Comparison of ENCODE assay signal across 11 cellular contexts in genomic region chr9:20553750-20554149, GRCh38.
DNase-seq lines count a peak whose midpoint lies in the region; ATAC-seq, FAIRE-seq and TF ChIP-seq lines count a peak whose summit lies in the region.
"Had no signal": no experiment of that assay in that cellular context is flagged by ENCODE, and none has a peak within 500 bp of the region (broad histone marks: within the 10 kb centered on the region; RNA-seq: fewer than 3 reads in every experiment).

No MANE protein-coding gene starts in this region.

- H3K36me3 Mint-ChIP-seq in activated naive CD4-positive, alpha-beta T cell treated with anti-CD3 and anti-CD28 coated beads, Interleukin-2, amount 50 U/mL, for 24 hours, result peaks cover 4% of the 10 kb centered on the region

- no peak for FAIRE-seq in keratinocyte (lab: Jason Lieb, UNC)
- FAIRE-seq: HTR-8/SVneo had no signal

- H3K9ac ChIP-seq in keratinocyte (ENCODE audit: control insufficient read depth, extremely low read depth, insufficient read depth, low read length), result no peak overlapping the region

- H3K4me1 ChIP-seq in keratinocyte (ENCODE audit: control insufficient read depth, extremely low read depth, insufficient read depth, low read length), result peaks cover 44% of the 10 kb centered on the region

- H3K27ac ChIP-seq in VCaP (peak overlapping the region; percentile 48), keratinocyte (ENCODE audit: control insufficient read depth, insufficient read depth, low read length) (peak overlapping the region; percentile 13)
- H3K27ac ChIP-seq: skin epidermis had no signal

- TF ChIP-seq CTCF in VCaP (conservative IDR thresholded peaks at IDR 0.05) (no peak), keratinocyte (optimal IDR thresholded peaks at IDR 0.05 in 1 of 3, IDR thresholded peaks at IDR 0.05 in 1 of 3, conservative IDR thresholded peaks at IDR 0.05 in 1 of 3; ENCODE audit: extremely low read depth in 1 of 3, insufficient read depth in 2 of 3, low read length in 3 of 3) (no peak)

- no peaks in the 10 kb centered on the region for H3K27me3 ChIP-seq in keratinocyte (ENCODE audit: control insufficient read depth, extremely low read depth, insufficient read depth, low read length)

- no peak overlapping the region for H2AFZ ChIP-seq in keratinocyte (ENCODE audit: control insufficient read depth, low read length)

- no peak for DNase-seq in activated naive CD4-positive, alpha-beta T cell treated with Interleukin-2 at 50 U/mL for 16 hours
- DNase-seq in keratinocyte (ENCODE audit: low read depth, low spot score) (no peak), mucosa of gallbladder (ENCODE audit: low spot score) (no peak), DMS53 (lab: John Stamatoyannopoulos, UW) (no peak)
- DNase-seq in effector CD4-positive, alpha-beta T cell, result no peak
- DNase-seq: mammary epithelial cell had no signal

- no peaks in the 10 kb centered on the region for H3K36me3 ChIP-seq in keratinocyte (ENCODE audit: control insufficient read depth in 2 of 2, extremely low read depth in 1 of 2, insufficient read depth in 2 of 2, low read length in 2 of 2)

- no peak overlapping the region for H3K4me2 ChIP-seq in keratinocyte (ENCODE audit: control insufficient read depth, extremely low read depth, insufficient read depth, low read depth, low read length)

- peaks cover 2% of the 10 kb centered on the region for H3K79me2 ChIP-seq in keratinocyte (ENCODE audit: control insufficient read depth, insufficient read depth, low read length)

- H3K27me3 Mint-ChIP-seq in activated naive CD4-positive, alpha-beta T cell treated with anti-CD3 and anti-CD28 coated beads, Interleukin-2, amount 50 U/mL, for 24 hours, result no peaks in the 10 kb centered on the region

- H3K4me1 Mint-ChIP-seq in activated naive CD4-positive, alpha-beta T cell treated with anti-CD3 and anti-CD28 coated beads, Interleukin-2, amount 50 U/mL, for 24 hours, result peaks cover 84% of the 10 kb centered on the region

- H4K20me1 ChIP-seq in keratinocyte (ENCODE audit: control insufficient read depth, extremely low read depth, insufficient read depth, low read length), result no peaks in the 10 kb centered on the region

- H3K9me1 ChIP-seq in keratinocyte (ENCODE audit: control insufficient read depth, extremely low read depth, insufficient read depth, low read length), result no peaks in the 10 kb centered on the region

- no peak overlapping the region for H3K4me3 ChIP-seq in keratinocyte (ENCODE audit: control insufficient read depth in 2 of 3, extremely low read depth in 1 of 3, insufficient read depth in 2 of 3, low read depth in 1 of 3, low read length in 3 of 3)
- H3K4me3 ChIP-seq: skin epidermis had no signal

- ATAC-seq in HG02884 (IDR thresholded peaks at IDR 0.05; ENCODE audit: unreplicated experiment), result no peak

- dilution Hi-C loops in keratinocyte (cut with MboI; ENCODE audit: extremely low pct_ligation_motif_present, low sequenced_read_pairs), result loop anchor here (10.0 kb wide), 1 partner anchor 51 kb away; no protein-coding TSS in a partner anchor

- H3K27ac Mint-ChIP-seq in activated naive CD4-positive, alpha-beta T cell treated with anti-CD3 and anti-CD28 coated beads, Interleukin-2, amount 50 U/mL, for 24 hours, result peak overlapping the region; percentile 92

- H3K9me3 Mint-ChIP-seq in activated naive CD4-positive, alpha-beta T cell treated with anti-CD3 and anti-CD28 coated beads, Interleukin-2, amount 50 U/mL, for 24 hours, result no peaks in the 10 kb centered on the region

- no peaks in the 10 kb centered on the region for H3K9me3 ChIP-seq in keratinocyte (ENCODE audit: control insufficient read depth, low read depth, low read length)

- peak overlapping the region; percentile 76 for H3K4me3 Mint-ChIP-seq in activated naive CD4-positive, alpha-beta T cell treated with anti-CD3 and anti-CD28 coated beads, Interleukin-2, amount 50 U/mL, for 24 hours
